Comparison of ENCODE assay signal across 29 cellular contexts in the genomic region with DNA sequence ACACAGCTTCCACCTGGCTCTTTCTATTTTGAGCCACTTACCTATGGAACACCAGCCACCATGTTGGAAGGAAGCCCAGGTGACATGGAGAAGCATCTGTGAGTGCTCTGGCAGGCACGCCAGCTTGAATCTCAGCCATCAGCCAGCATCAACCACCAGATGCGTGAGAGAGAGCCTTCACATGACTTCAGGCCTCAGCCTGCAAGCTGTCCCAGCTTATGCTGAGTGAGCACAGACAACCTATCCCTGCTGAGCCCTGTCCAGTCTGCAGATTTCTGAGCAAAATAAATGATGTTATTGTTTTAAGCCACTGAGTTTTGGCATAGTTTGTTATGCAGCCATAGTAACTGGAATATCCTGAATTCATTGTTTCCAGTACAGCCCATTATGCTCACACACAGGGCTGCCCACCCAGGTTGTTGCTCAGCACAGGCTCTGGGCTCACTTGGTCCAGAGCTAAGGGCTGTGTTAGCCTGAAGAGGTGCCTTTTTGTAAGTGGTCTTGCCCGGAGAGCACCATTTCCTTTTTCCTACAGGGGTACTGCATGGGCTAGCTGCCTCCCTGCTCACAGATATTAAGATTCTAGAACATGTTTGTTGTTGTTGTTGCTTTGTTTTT. TPM values are rescaled to one million over a fixed set of nuclear protein-coding genes. Genes with fewer than 3 reads are reported as not detected.
DNase-seq lines count a peak whose midpoint lies in the region; FAIRE-seq and TF ChIP-seq lines count a peak whose summit lies in the region.
"Had no signal": no experiment of that assay in that cellular context is flagged by ENCODE, and none has a peak within 500 bp of the region (broad histone marks: within the 10 kb centered on the region; RNA-seq: fewer than 3 reads in every experiment).

No MANE protein-coding gene starts in this region.

- no peak for TF ChIP-seq POLR2A in erythroblast (IDR thresholded peaks at IDR 0.05; ENCODE audit: low read length)

- no peak for FAIRE-seq in D721Med (lab: Jason Lieb, UNC)

- no peak for TF ChIP-seq CTCF in D721Med (IDR thresholded peaks at IDR 0.05; ENCODE audit: insufficient read depth, missing control alignments)

- in situ Hi-C loops in SK-MEL-5 (cut with HindIII; ENCODE audit: low pct_unique_long_range_greater_than_20kb, low sequenced_read_pairs), result no loop called here

- DNase-seq in SK-MEL-5 (ENCODE audit: low read depth, low spot score), result peak; percentile 55
- DNase-seq in epidermal melanocyte (ENCODE audit: insufficient read length, low spot score), result peak; percentile 46
- DNase-seq in lung microvascular endothelial cell (ENCODE audit: low read depth in 2 of 2), result peak; percentile 31 to 37
- no peak for DNase-seq in erythroblast (lab: John Stamatoyannopoulos, UW)
- no peak for DNase-seq in stimulated activated CD4-positive, alpha-beta T cell treated with anti-CD3 and anti-CD28 coated beads, Interleukin-4, amount 100 ng/mL, for 1 hour
- DNase-seq in D721Med (ENCODE audit: insufficient read length, low spot score), result no peak
- DNase-seq in NCI-H2029 treated with DMSO at 0.1 percent for 48 hours (lab: John Stamatoyannopoulos, UW), result no peak
- DNase-seq: activated CD4-positive, alpha-beta T cell treated with anti-CD3 and anti-CD28 coated beads for 48 hours; amniotic stem cell; COR-L47; DMS79 treated with DMSO at 0.1 percent for 48 hours; effector CD8-positive, alpha-beta T cell; GF-D8; IMR-90; MV-4-11; naive thymus-derived CD4-positive, alpha-beta T cell; NCI-H1436 treated with DMSO at 0.1 percent for 48 hours; NCI-H774; right lobe of liver; SHP77 treated with DMSO at 0.1 percent for 48 hours; stimulated activated CD4-positive, alpha-beta T cell treated with anti-CD3 and anti-CD28 coated beads, Interleukin-12 subunit alpha, Interleukin-12 subunit beta, amount 100 ng/mL, for 4 hours; stimulated activated CD4-positive, alpha-beta T cell treated with anti-CD3 and anti-CD28 coated beads, Interleukin-2, amount 100 ng/mL, for 48 hours; T-helper 9 cell; transverse colon had no signal

RNA-seq across cellular contexts. Expression of gene TMEM238L, which starts 35.0 kb away (rescaled TPM):
- not detected in 2 replicates for total RNA-seq in SK-MEL-5 (2014; rRNA removed; shearing (Covaris generic))
- polyA plus RNA-seq in SK-MEL-5 (2015; cell fraction: cytosol; rRNA removed), result not detected in 2 replicates
- not detected in 2 replicates for polyA plus RNA-seq in SK-MEL-5 (2015; cell fraction: nucleus; rRNA removed)
- not detected in 2 replicates for total RNA-seq in lung microvascular endothelial cell
- total RNA-seq: activated CD8-positive, alpha-beta memory T cell treated with anti-CD3 and anti-CD28 coated beads for 36 hours; epithelial cell of proximal tubule; IMR-90; left lobe of liver; mesothelial cell of epicardium; naive thymus-derived CD4-positive, alpha-beta T cell; progenitor cell of endocrine pancreas; right lobe of liver had no signal
- polyA plus RNA-seq: IMR-90; naive thymus-derived CD4-positive, alpha-beta T cell had no signal

RNA-seq across cellular contexts. Expression of gene TMEM220, which starts 39.1 kb away (rescaled TPM):
- 10.2 and 12.6 TPM in 2 replicates for total RNA-seq in SK-MEL-5 (2014; rRNA removed; shearing (Covaris generic))
- 7.2 and 8.2 TPM in 2 replicates for polyA plus RNA-seq in SK-MEL-5 (2015; cell fraction: cytosol; rRNA removed)
- polyA plus RNA-seq in SK-MEL-5 (2015; cell fraction: nucleus; rRNA removed), result 4.6 and 10.6 TPM in 2 replicates
- total RNA-seq in lung microvascular endothelial cell, result 1.1 and 2.4 TPM in 2 replicates
- total RNA-seq: epithelial cell of proximal tubule had no signal

Comparison
In these comparisons a context has a peak if more than half of its experiments do, and no peak if none do; other contexts are left out.
1. DNase-seq: peak in SK-MEL-5 (single experiment), epidermal melanocyte (single experiment) and lung microvascular endothelial cell (2 of 2); none in erythroblast (0 of 2), stimulated activated CD4-positive, alpha-beta T cell treated with anti-CD3 and anti-CD28 coated beads, Interleukin-4, amount 100 ng/mL, for 1 hour (single experiment), D721Med (single experiment) and NCI-H2029 treated with DMSO at 0.1 percent for 48 hours (single experiment).